29 cellular contexts compared by ENCODE assay signal in the genomic region with DNA sequence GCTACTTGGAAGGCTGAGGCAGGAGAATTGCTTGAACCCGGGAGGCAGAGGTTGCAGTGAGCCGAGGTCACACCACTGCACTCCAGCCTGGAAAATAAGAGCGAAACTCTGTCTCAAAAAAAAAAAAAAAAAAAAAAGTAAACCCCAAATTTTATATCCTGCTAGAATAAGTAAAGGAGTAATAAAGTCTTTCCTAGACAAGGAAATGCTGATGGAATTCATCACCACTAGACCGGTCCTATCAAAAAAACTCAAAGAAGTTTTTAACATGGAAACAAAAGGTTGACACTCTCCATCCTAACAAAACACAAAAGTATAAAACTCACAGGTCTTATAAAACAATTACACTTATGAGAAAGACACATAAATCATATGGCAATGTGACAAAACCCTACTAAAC.
"Had no signal": no experiment of that assay in that cellular context is flagged by ENCODE, and none has a peak within 500 bp of the region (broad histone marks: within the 10 kb centered on the region; RNA-seq: fewer than 3 reads in every experiment).

No MANE protein-coding gene starts in this region.

- H3K4me1 Mint-ChIP-seq: activated CD4-positive, alpha-beta memory T cell treated with anti-CD3 and anti-CD28 coated beads, Interleukin-2, amount 10 ng/mL, durations not matched to agents 7 days and 5 days; activated CD4-positive, alpha-beta T cell treated with anti-CD3 and anti-CD28 coated beads for 36 hours; activated CD4-positive, alpha-beta T cell treated with anti-CD3 and anti-CD28 coated beads, Interleukin-2, amount 10 ng/mL, durations not matched to agents 24 days and 14 days; activated naive CD4-positive, alpha-beta T cell treated with anti-CD3 and anti-CD28 coated beads, Interleukin-2, amount 10 ng/mL, durations not matched to agents 7 days and 5 days had no signal

- H3K9me3 ChIP-seq: body of pancreas had no signal

- FAIRE-seq: astrocyte, endometrium, endothelial cell of umbilical vein, frontal cortex had no signal

- H3K36me3 ChIP-seq: esophagus squamous epithelium had no signal

- H3K4me3 Mint-ChIP-seq: activated CD4-positive, alpha-beta memory T cell treated with anti-CD3 and anti-CD28 coated beads, Interleukin-2, amount 10 ng/mL, durations not matched to agents 7 days and 5 days; activated CD4-positive, alpha-beta T cell treated with anti-CD3 and anti-CD28 coated beads for 36 hours; activated CD4-positive, alpha-beta T cell treated with anti-CD3 and anti-CD28 coated beads, Interleukin-2, amount 10 ng/mL, durations not matched to agents 24 days and 14 days; activated naive CD4-positive, alpha-beta T cell treated with anti-CD3 and anti-CD28 coated beads, Interleukin-2, amount 10 ng/mL, durations not matched to agents 7 days and 5 days; activated T-cell treated with anti-CD3 and anti-CD28 coated beads, Interleukin-2, amount 50 U/mL, for 24 hours; activated T-cell treated with anti-CD3 and anti-CD28 coated beads, Interleukin-2, amount 50 U/mL, for 72 hours; effector memory CD8-positive, alpha-beta T cell had no signal

- ATAC-seq: activated CD4-positive, alpha-beta T cell treated with anti-CD3 and anti-CD28 coated beads for 36 hours; activated naive CD4-positive, alpha-beta T cell treated with anti-CD3 and anti-CD28 coated beads, Interleukin-2, amount 50 U/mL, for 72 hours; activated T-cell treated with anti-CD3 and anti-CD28 coated beads, Interleukin-2, amount 50 U/mL, for 72 hours; body of pancreas; effector memory CD8-positive, alpha-beta T cell had no signal

- H3K4me1 ChIP-seq: body of pancreas had no signal

- H3K9me3 Mint-ChIP-seq: effector memory CD8-positive, alpha-beta T cell had no signal

- H3K27me3 Mint-ChIP-seq: activated CD4-positive, alpha-beta memory T cell treated with anti-CD3 and anti-CD28 coated beads, Interleukin-2, amount 10 ng/mL, durations not matched to agents 7 days and 5 days; activated CD4-positive, alpha-beta T cell treated with anti-CD3 and anti-CD28 coated beads for 36 hours; activated naive CD4-positive, alpha-beta T cell treated with anti-CD3 and anti-CD28 coated beads, Interleukin-2, amount 10 ng/mL, durations not matched to agents 7 days and 5 days; activated T-cell treated with anti-CD3 and anti-CD28 coated beads, Interleukin-2, amount 50 U/mL, for 24 hours; effector memory CD8-positive, alpha-beta T cell had no signal

- H3K27ac Mint-ChIP-seq: activated CD4-positive, alpha-beta memory T cell treated with anti-CD3 and anti-CD28 coated beads, Interleukin-2, amount 10 ng/mL, durations not matched to agents 7 days and 5 days; activated CD4-positive, alpha-beta T cell treated with anti-CD3 and anti-CD28 coated beads for 36 hours; activated CD4-positive, alpha-beta T cell treated with anti-CD3 and anti-CD28 coated beads, Interleukin-2, amount 10 ng/mL, durations not matched to agents 24 days and 14 days; activated naive CD4-positive, alpha-beta T cell treated with anti-CD3 and anti-CD28 coated beads, Interleukin-2, amount 10 ng/mL, durations not matched to agents 7 days and 5 days; activated naive CD4-positive, alpha-beta T cell treated with anti-CD3 and anti-CD28 coated beads, Interleukin-2, amount 50 U/mL, for 72 hours; activated T-cell treated with anti-CD3 and anti-CD28 coated beads, Interleukin-2, amount 50 U/mL, for 24 hours; activated T-cell treated with anti-CD3 and anti-CD28 coated beads, Interleukin-2, amount 50 U/mL, for 72 hours; effector memory CD8-positive, alpha-beta T cell had no signal

- H3K27me3 ChIP-seq: body of pancreas, esophagus squamous epithelium had no signal

- H3K27ac ChIP-seq: body of pancreas, epithelial cell of prostate, esophagus squamous epithelium had no signal

- H3K4me3 ChIP-seq: body of pancreas, esophagus squamous epithelium had no signal

- DNase-seq: activated CD4-positive, alpha-beta memory T cell treated with anti-CD3 and anti-CD28 coated beads, Interleukin-2, amount 10 ng/mL, durations not matched to agents 7 days and 5 days; activated CD4-positive, alpha-beta T cell treated with anti-CD3 and anti-CD28 coated beads for 36 hours; activated CD4-positive, alpha-beta T cell treated with anti-CD3 and anti-CD28 coated beads, Interleukin-2, amount 10 ng/mL, durations not matched to agents 24 days and 14 days; activated CD4-positive, CD25-positive, alpha-beta regulatory T cell; activated CD4-positive, CD25-positive, alpha-beta regulatory T cell treated with anti-CD3 and anti-CD28 coated beads, Interleukin-2, amount 50 U/mL, for 72 hours; activated CD8-positive, alpha-beta memory T cell treated with anti-CD3 and anti-CD28 coated beads, Interleukin-2, amount 50 U/mL, for 48 hours; activated gamma-delta T cell; activated naive CD4-positive, alpha-beta T cell; activated naive CD4-positive, alpha-beta T cell treated with anti-CD3 and anti-CD28 coated beads, Interleukin-2, amount 10 ng/mL, durations not matched to agents 7 days and 5 days; activated T-cell treated with anti-CD3 and anti-CD28 coated beads for 4 hours; activated T-cell treated with anti-CD3 and anti-CD28 coated beads, Interleukin-2, amount 50 U/mL, for 24 hours; activated T-cell treated with anti-CD3 and anti-CD28 coated beads, Interleukin-2, amount 50 U/mL, for 72 hours; amniotic stem cell; anterior cingulate cortex; body of pancreas; caudate nucleus; cortex of kidney; dermis blood vessel endothelial cell; effector CD4-positive, alpha-beta T cell; effector memory CD8-positive, alpha-beta T cell; esophagus squamous epithelium; head of caudate nucleus; T-helper 2 cell had no signal
